ENCODE assay signal across 22 cellular contexts in the genomic region with DNA sequence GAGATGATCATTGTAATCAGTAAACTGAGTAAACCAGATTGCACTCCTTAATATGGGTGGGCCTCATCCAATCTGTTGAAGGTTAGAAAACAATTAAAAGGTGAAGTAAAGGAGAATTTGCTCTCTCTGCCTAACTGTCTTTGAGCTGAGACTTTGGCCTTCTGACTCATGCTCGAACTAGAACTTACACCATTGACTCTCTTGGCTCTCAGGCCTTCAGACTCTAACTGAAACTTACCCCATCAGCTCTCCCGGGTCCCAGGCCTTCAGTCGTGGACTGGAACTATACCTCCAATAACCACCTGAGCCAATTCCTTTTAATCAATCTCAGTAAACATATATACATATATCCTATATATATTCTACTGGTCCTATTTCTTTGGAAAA. TPM values are rescaled to one million over a fixed set of nuclear protein-coding genes. Genes with fewer than 3 reads are reported as not detected.
DNase-seq lines count a peak whose midpoint lies in the region; ATAC-seq and TF ChIP-seq lines count a peak whose summit lies in the region.
"Had no signal": no experiment of that assay in that cellular context is flagged by ENCODE, and none has a peak within 500 bp of the region (broad histone marks: within the 10 kb centered on the region; RNA-seq: fewer than 3 reads in every experiment).

No MANE protein-coding gene starts in this region.

- no peaks in the 10 kb centered on the region for H3K4me1 Mint-ChIP-seq in stimulated activated memory B cell treated with anti-CD40 and anti-IgM and Interleukin-4, amounts not matched to agents 10 μg/mL and 1 μg/mL and 100 μg/mL, for 72 hours
- H3K4me1 Mint-ChIP-seq: CD4-positive, CD25-positive, alpha-beta regulatory T cell; CD8-positive, alpha-beta memory T cell had no signal

- H3K9me3 Mint-ChIP-seq in stimulated activated memory B cell treated with anti-CD40 and anti-IgM and Interleukin-4, amounts not matched to agents 10 μg/mL and 1 μg/mL and 100 μg/mL, for 72 hours = no peaks in the 10 kb centered on the region
- H3K9me3 Mint-ChIP-seq: CD8-positive, alpha-beta memory T cell; GM23338; HFFc6 had no signal

- no peak for ATAC-seq in Panc1
- peak; percentile 66 for ATAC-seq in left colon
- ATAC-seq in mucosa of descending colon = peak; percentile 68
- no peak for ATAC-seq in stimulated activated memory B cell treated with anti-CD40 and anti-IgM and Interleukin-4, amounts not matched to agents 10 μg/mL and 1 μg/mL and 100 μg/mL, for 72 hours
- ATAC-seq: GM12878, GM23338 had no signal

- no peak for TF ChIP-seq EP300 in esophagus muscularis mucosa (IDR thresholded peaks at IDR 0.05)

- H3K4me1 ChIP-seq in Panc1 (ENCODE audit: control insufficient read depth, insufficient read depth, low read length) (peaks cover 20% of the 10 kb centered on the region), mucosa of descending colon (ENCODE audit: low read depth) (peaks cover 9% of the 10 kb centered on the region), testis (peaks cover 2% of the 10 kb centered on the region), esophagus muscularis mucosa (peaks cover 3 to 26% (median 24%) of the 10 kb centered on the region in 4 donors)
- H3K4me1 ChIP-seq: BE2C had no signal

- no peak overlapping the region for H3K27ac Mint-ChIP-seq in stimulated activated memory B cell treated with anti-CD40 and anti-IgM and Interleukin-4, amounts not matched to agents 10 μg/mL and 1 μg/mL and 100 μg/mL, for 72 hours
- H3K27ac Mint-ChIP-seq: CD4-positive, CD25-positive, alpha-beta regulatory T cell; CD8-positive, alpha-beta memory T cell; GM23338; HFFc6 had no signal

- H3K4me3 ChIP-seq in Panc1 (ENCODE audit: low read depth in 2 of 2, low read length in 2 of 2) (no peak overlapping the region), mucosa of descending colon (no peak overlapping the region), testis (no peak overlapping the region), esophagus muscularis mucosa (no peak overlapping the region), WERI-Rb-1 (ENCODE audit: low read depth, low read length) (no peak overlapping the region)
- H3K4me3 ChIP-seq: GM12878, GM23338 had no signal

- in situ Hi-C loops in Panc1 (cut with HindIII; ENCODE audit: low pct_unique_long_range_greater_than_20kb, low sequenced_read_pairs) = no loop called here

- POLR2A ChIA-PET in Panc1 (lab: Charles Lee) = no interaction called here

- WGBS in testis, 2 donors = 81 to 93% methylated on average over 3 of the region's 3 CpGs
- 91% methylated on average over 3 of the region's 3 CpGs for WGBS in esophagus muscularis mucosa

- no peak overlapping the region for H3K4me3 Mint-ChIP-seq in stimulated activated memory B cell treated with anti-CD40 and anti-IgM and Interleukin-4, amounts not matched to agents 10 μg/mL and 1 μg/mL and 100 μg/mL, for 72 hours
- H3K4me3 Mint-ChIP-seq: CD4-positive, CD25-positive, alpha-beta regulatory T cell; CD8-positive, alpha-beta memory T cell; GM23338; HFFc6 had no signal

- DNase-seq in Panc1 (ENCODE audit: low read depth, low spot score) = no peak
- DNase-seq in left colon = no peak
- no peak for DNase-seq in mucosa of descending colon
- no peak for DNase-seq in testis
- no peak for DNase-seq in esophagus muscularis mucosa (ENCODE audit: extremely low spot score)
- DNase-seq in WERI-Rb-1 = no peak
- DNase-seq: ACHN; BE2C; CD4-positive, CD25-positive, alpha-beta regulatory T cell; CD8-positive, alpha-beta memory T cell; COR-L47; DMS 273 treated with DMSO at 0.1 percent for 48 hours; DMS53; DND-41; EL; HCEC 1CT; HFFc6; IMR-90 had no signal

- H3K27me3 ChIP-seq in Panc1 (ENCODE audit: control insufficient read depth, insufficient read depth, low read length) (no peaks in the 10 kb centered on the region), testis (no peaks in the 10 kb centered on the region), esophagus muscularis mucosa (no peaks in the 10 kb centered on the region), WERI-Rb-1 (ENCODE audit: insufficient read depth, low read depth, severe bottlenecking) (no peaks in the 10 kb centered on the region)
- H3K27me3 ChIP-seq: BE2C had no signal

- intact Hi-C loops in Panc1 (cut with micrococcal nuclease; ENCODE audit: unreplicated experiment) (no loop called here), left colon (cut with DNase I, micrococcal nuclease) (no loop called here), mucosa of descending colon (cut with DNase I, micrococcal nuclease) (no loop called here), testis (cut with DNase I; ENCODE audit: low total_unique reads) (no loop called here), esophagus muscularis mucosa (cut with DNase I) (no loop called here)

- BruUV-seq in Panc1 (replicated peaks; lab: Mats Ljungman, UMichigan) = TSS peak; percentile 6

- no peaks in the 10 kb centered on the region for H3K36me3 Mint-ChIP-seq in stimulated activated memory B cell treated with anti-CD40 and anti-IgM and Interleukin-4, amounts not matched to agents 10 μg/mL and 1 μg/mL and 100 μg/mL, for 72 hours
- H3K36me3 Mint-ChIP-seq: CD8-positive, alpha-beta memory T cell had no signal

- H3K36me3 ChIP-seq in Panc1 (ENCODE audit: control insufficient read depth, insufficient read depth, low read length) (no peaks in the 10 kb centered on the region), mucosa of descending colon (ENCODE audit: low read depth) (no peaks in the 10 kb centered on the region), testis (ENCODE audit: low read depth, missing control alignments) (no peaks in the 10 kb centered on the region), esophagus muscularis mucosa (no peaks in the 10 kb centered on the region), WERI-Rb-1 (no peaks in the 10 kb centered on the region)
- H3K36me3 ChIP-seq: BE2C had no signal

- TF ChIP-seq CTCF in Panc1 (IDR thresholded peaks at IDR 0.05) = no peak
- no peak for TF ChIP-seq CTCF in mucosa of descending colon (IDR thresholded peaks at IDR 0.05)
- TF ChIP-seq CTCF in testis (IDR thresholded peaks at IDR 0.05) = no peak
- no peak for TF ChIP-seq CTCF in esophagus muscularis mucosa (IDR thresholded peaks at IDR 0.05)
- TF ChIP-seq CTCF in WERI-Rb-1 (IDR thresholded peaks at IDR 0.05; ENCODE audit: low read depth, low read length) = no peak

- CTCF ChIA-PET in Panc1 (lab: Charles Lee) = no interaction called here

- no peak for TF ChIP-seq POLR2A in testis (IDR thresholded peaks at IDR 0.05)
- TF ChIP-seq POLR2A in esophagus muscularis mucosa (IDR thresholded peaks at IDR 0.05; ENCODE audit: low read depth) = no peak

- no peak overlapping the region for H3K27ac ChIP-seq in Panc1 (ENCODE audit: low read length)
- H3K27ac ChIP-seq in testis = no peak overlapping the region
- no peak overlapping the region for H3K27ac ChIP-seq in esophagus muscularis mucosa (replicated peaks in 1 of 4)
- no peak overlapping the region for H3K27ac ChIP-seq in WERI-Rb-1
- H3K27ac ChIP-seq: HL-60 had no signal

- H3K9me3 ChIP-seq in Panc1 (ENCODE audit: control insufficient read depth, insufficient read depth, low read depth, low read length) = no peaks in the 10 kb centered on the region
- H3K9me3 ChIP-seq in mucosa of descending colon = no peaks in the 10 kb centered on the region
- H3K9me3 ChIP-seq in testis = no peaks in the 10 kb centered on the region
- no peaks in the 10 kb centered on the region for H3K9me3 ChIP-seq in esophagus muscularis mucosa
- H3K9me3 ChIP-seq in WERI-Rb-1 (ENCODE audit: severe bottlenecking) = no peaks in the 10 kb centered on the region
- H3K9me3 ChIP-seq: BE2C had no signal

- peaks cover 17% of the 10 kb centered on the region for H3K27me3 Mint-ChIP-seq in stimulated activated memory B cell treated with anti-CD40 and anti-IgM and Interleukin-4, amounts not matched to agents 10 μg/mL and 1 μg/mL and 100 μg/mL, for 72 hours

RNA-seq across cellular contexts. Expression of gene LGR4, which starts 34.0 kb away (rescaled TPM):
- 61.8 TPM for total RNA-seq in Panc1 (2021; ENCODE audit: unreplicated experiment)
- polyA plus RNA-seq in Panc1 (2012; ENCODE audit: insufficient read length) = 71.4 TPM
- total RNA-seq in left colon = 100 to 1,000 TPM; 120 to 125 TPM
- total RNA-seq in mucosa of descending colon = 100 to 1,000 TPM in 2 of 3 donors, 10 to 100 TPM in 1; 81.9 to 185 (median 104) TPM
- 100 to 1,000 TPM in 1 of 2 donors, 10 to 100 TPM in 1; 95.9 to 120 TPM for total RNA-seq in testis
- 33.0 TPM for polyA plus RNA-seq in testis (ENCODE audit: insufficient read depth, low read depth, low replicate concordance)
- 10 to 100 TPM; 24.9 to 37.6 (median 27.6) TPM for total RNA-seq in esophagus muscularis mucosa

Comparison
In these comparisons a context has a peak if more than half of its experiments do, and no peak if none do; other contexts are left out.
1. ATAC-seq: peak in left colon (single experiment) and mucosa of descending colon (single experiment); none in Panc1 (single experiment) and stimulated activated memory B cell treated with anti-CD40 and anti-IgM and Interleukin-4, amounts not matched to agents 10 μg/mL and 1 μg/mL and 100 μg/mL, for 72 hours (single experiment).